12 cellular contexts compared by ENCODE assay signal in genomic region chr13:21837841-21838551, GRCh38.
DNase-seq lines count a peak whose midpoint lies in the region; ATAC-seq and TF ChIP-seq lines count a peak whose summit lies in the region.
"Had no signal": no experiment of that assay in that cellular context is flagged by ENCODE, and none has a peak within 500 bp of the region (broad histone marks: within the 10 kb centered on the region; RNA-seq: fewer than 3 reads in every experiment).

No MANE protein-coding gene starts in this region.

- H3K27ac ChIP-seq in colonic mucosa (no peak overlapping the region), coronary artery (no peak overlapping the region)
- H3K27ac ChIP-seq: foreskin keratinocyte had no signal

- TF ChIP-seq CTCF in colonic mucosa (IDR thresholded peaks at IDR 0.05), result no peak
- TF ChIP-seq CTCF in coronary artery (IDR thresholded peaks at IDR 0.05), result no peak

- no peak overlapping the region for H3K9ac ChIP-seq in colonic mucosa (ENCODE audit: low read depth in 2 of 2, low read length in 2 of 2)

- peak; percentile 56 for DNase-seq in EH (ENCODE audit: low read depth)
- peak; percentile 49 for DNase-seq in MV-4-11 (lab: John Stamatoyannopoulos, UW)
- DNase-seq in colonic mucosa, result peak; percentile 26
- no peak for DNase-seq in sciatic nerve (ENCODE audit: low spot score)
- no peak for DNase-seq in coronary artery (ENCODE audit: low spot score)
- DNase-seq in NCI-H2227 (lab: John Stamatoyannopoulos, UW; ENCODE audit: unreplicated experiment), result no peak
- no peak for DNase-seq in NCI-H774 (lab: John Stamatoyannopoulos, UW)
- DNase-seq: aorta; CD4-positive, CD25-positive, alpha-beta regulatory T cell; foreskin keratinocyte; NCI-H1694 had no signal

- H3K4me3 ChIP-seq in colonic mucosa, result no peak overlapping the region
- no peak overlapping the region for H3K4me3 ChIP-seq in coronary artery

- peak; percentile 71 for ATAC-seq in sciatic nerve
- ATAC-seq in GM18867 (IDR thresholded peaks at IDR 0.05; ENCODE audit: unreplicated experiment), result no peak
- ATAC-seq: foreskin keratinocyte had no signal

- H3K27me3 ChIP-seq in colonic mucosa, result no peaks in the 10 kb centered on the region
- H3K27me3 ChIP-seq: foreskin keratinocyte had no signal

- intact Hi-C loops in colonic mucosa (cut with DNase I), result no loop called here
- intact Hi-C loops in sciatic nerve (cut with DNase I), result no loop called here

- H3K4me1 ChIP-seq in colonic mucosa, result no peaks in the 10 kb centered on the region
- H3K4me1 ChIP-seq: foreskin keratinocyte had no signal

- no peaks in the 10 kb centered on the region for H3K36me3 ChIP-seq in colonic mucosa

- H3K9me3 ChIP-seq in colonic mucosa, result no peaks in the 10 kb centered on the region

Comparison
In these comparisons a context has a peak if more than half of its experiments do, and no peak if none do; other contexts are left out.
1. DNase-seq: peak in EH (single experiment), MV-4-11 (single experiment) and colonic mucosa (single experiment); none in sciatic nerve (single experiment), coronary artery (single experiment), NCI-H2227 (single experiment) and NCI-H774 (single experiment).